In genomic region chr21:35438643-35439404, GRCh38 we compare ENCODE assay signal across 12 cellular contexts.
A peak's percentile ranks its signal among the peaks of the same experiment; 100 is the strongest.
DNase-seq lines count a peak whose midpoint lies in the region; ATAC-seq, FAIRE-seq and TF ChIP-seq lines count a peak whose summit lies in the region.
"Had no signal": no experiment of that assay in that cellular context is flagged by ENCODE, and none has a peak within 500 bp of the region (broad histone marks: within the 10 kb centered on the region; RNA-seq: fewer than 3 reads in every experiment).

No MANE protein-coding gene starts in this region.

- H3K9me3 ChIP-seq in pancreas: no peaks in the 10 kb centered on the region
- H3K9me3 ChIP-seq: adrenal gland had no signal

- H3K36me3 ChIP-seq in pancreas: no peaks in the 10 kb centered on the region
- H3K36me3 ChIP-seq: adrenal gland had no signal

- no peak overlapping the region for H3K4me3 Mint-ChIP-seq in activated CD4-positive, alpha-beta memory T cell treated with anti-CD3 and anti-CD28 coated beads for 36 hours
- H3K4me3 Mint-ChIP-seq in activated CD4-positive, alpha-beta memory T cell treated with anti-CD3 and anti-CD28 coated beads, Interleukin-2, amount 10 ng/mL, durations not matched to agents 7 days and 5 days: no peak overlapping the region
- no peak overlapping the region for H3K4me3 Mint-ChIP-seq in activated T-helper 17 cell treated with anti-CD3 and anti-CD28 coated beads, Interleukin-2, amount 50 U/mL, for 72 hours
- no peak overlapping the region for H3K4me3 Mint-ChIP-seq in chondrocyte (ENCODE audit: unreplicated experiment)

- H3K4me1 Mint-ChIP-seq in activated CD4-positive, alpha-beta memory T cell treated with anti-CD3 and anti-CD28 coated beads for 36 hours (ENCODE audit: low read depth): peaks cover 10% of the 10 kb centered on the region
- peaks cover 10% of the 10 kb centered on the region for H3K4me1 Mint-ChIP-seq in activated CD4-positive, alpha-beta memory T cell treated with anti-CD3 and anti-CD28 coated beads, Interleukin-2, amount 10 ng/mL, durations not matched to agents 7 days and 5 days
- no peaks in the 10 kb centered on the region for H3K4me1 Mint-ChIP-seq in activated T-helper 17 cell treated with anti-CD3 and anti-CD28 coated beads, Interleukin-2, amount 50 U/mL, for 72 hours
- peaks cover 7% of the 10 kb centered on the region for H3K4me1 Mint-ChIP-seq in chondrocyte (ENCODE audit: low read depth)

- TF ChIP-seq CTCF in pancreas (IDR thresholded peaks at IDR 0.05) (no peak), chondrocyte (IDR thresholded peaks at IDR 0.05) (no peak)

- FAIRE-seq in pancreas (lab: Jason Lieb, UNC): no peak

- H3K4me1 ChIP-seq in pancreas: peaks cover 5 to 12% (median 6%) of the 10 kb centered on the region in 3 donors
- H3K4me1 ChIP-seq: adrenal gland had no signal

- intact Hi-C loops in activated CD4-positive, alpha-beta memory T cell treated with anti-CD3 and anti-CD28 coated beads for 36 hours (cut with micrococcal nuclease): no loop called here
- intact Hi-C loops in pancreas (cut with DNase I): no loop called here

- peak; percentile 84 for ATAC-seq in HG03565 (IDR thresholded peaks at IDR 0.05; ENCODE audit: unreplicated experiment)
- peak; percentile 88 for ATAC-seq in activated T-helper 17 cell treated with anti-CD3 and anti-CD28 coated beads, Interleukin-2, amount 50 U/mL, for 72 hours (replicated peaks)
- peak; percentile 63 to 88 (median 80) for ATAC-seq in pancreas
- ATAC-seq in GM21390 (IDR thresholded peaks at IDR 0.05; ENCODE audit: unreplicated experiment): no peak
- ATAC-seq: HCT116 had no signal

- no peak overlapping the region for H3K27ac Mint-ChIP-seq in activated CD4-positive, alpha-beta memory T cell treated with anti-CD3 and anti-CD28 coated beads for 36 hours
- H3K27ac Mint-ChIP-seq in activated CD4-positive, alpha-beta memory T cell treated with anti-CD3 and anti-CD28 coated beads, Interleukin-2, amount 10 ng/mL, durations not matched to agents 7 days and 5 days: no peak overlapping the region
- H3K27ac Mint-ChIP-seq in activated T-helper 17 cell treated with anti-CD3 and anti-CD28 coated beads, Interleukin-2, amount 50 U/mL, for 72 hours: no peak overlapping the region
- H3K27ac Mint-ChIP-seq in chondrocyte (ENCODE audit: unreplicated experiment): no peak overlapping the region

- H3K4me3 ChIP-seq in pancreas: no peak overlapping the region
- H3K4me3 ChIP-seq: adrenal gland had no signal

- H3K27me3 Mint-ChIP-seq in activated CD4-positive, alpha-beta memory T cell treated with anti-CD3 and anti-CD28 coated beads for 36 hours: peaks cover 29% of the 10 kb centered on the region
- peaks cover 39% of the 10 kb centered on the region for H3K27me3 Mint-ChIP-seq in activated CD4-positive, alpha-beta memory T cell treated with anti-CD3 and anti-CD28 coated beads, Interleukin-2, amount 10 ng/mL, durations not matched to agents 7 days and 5 days
- H3K27me3 Mint-ChIP-seq in activated T-helper 17 cell treated with anti-CD3 and anti-CD28 coated beads, Interleukin-2, amount 50 U/mL, for 72 hours: peaks cover 31% of the 10 kb centered on the region
- no peaks in the 10 kb centered on the region for H3K27me3 Mint-ChIP-seq in chondrocyte (ENCODE audit: low read depth)

- DNase-seq in activated CD4-positive, alpha-beta memory T cell treated with anti-CD3 and anti-CD28 coated beads for 36 hours: peak; percentile 21
- no peak for DNase-seq in activated CD4-positive, alpha-beta memory T cell treated with anti-CD3 and anti-CD28 coated beads, Interleukin-2, amount 10 ng/mL, durations not matched to agents 7 days and 5 days
- DNase-seq in pancreas: peak in 2 of 6 donors; percentile 9 to 14
- no peak for DNase-seq in SW 1271 (lab: John Stamatoyannopoulos, UW)
- DNase-seq in chondrocyte (ENCODE audit: low spot score): no peak
- DNase-seq: adrenal gland, left cardiac atrium had no signal

- peaks cover 13% of the 10 kb centered on the region for H3K9me3 Mint-ChIP-seq in activated CD4-positive, alpha-beta memory T cell treated with anti-CD3 and anti-CD28 coated beads for 36 hours
- H3K9me3 Mint-ChIP-seq in activated CD4-positive, alpha-beta memory T cell treated with anti-CD3 and anti-CD28 coated beads, Interleukin-2, amount 10 ng/mL, durations not matched to agents 7 days and 5 days: peaks cover 7% of the 10 kb centered on the region
- H3K9me3 Mint-ChIP-seq in activated T-helper 17 cell treated with anti-CD3 and anti-CD28 coated beads, Interleukin-2, amount 50 U/mL, for 72 hours: peaks cover under 1% of the 10 kb centered on the region
- H3K9me3 Mint-ChIP-seq in chondrocyte (ENCODE audit: low read depth): peaks cover 13% of the 10 kb centered on the region

- 10 to 13% methylated on average over 6 of the region's 6 CpGs for WGBS in pancreas, 2 donors

- H3K27me3 ChIP-seq in pancreas: peaks cover 0 to 6% (median 0%) of the 10 kb centered on the region in 4 donors
- H3K27me3 ChIP-seq: adrenal gland had no signal

- POLR2A ChIA-PET in activated CD4-positive, alpha-beta memory T cell treated with anti-CD3 and anti-CD28 coated beads for 36 hours (lab: Charles Lee): no interaction called here
- POLR2A ChIA-PET in activated CD4-positive, alpha-beta memory T cell treated with anti-CD3 and anti-CD28 coated beads, Interleukin-2, amount 10 ng/mL, durations not matched to agents 7 days and 5 days (lab: Charles Lee): no interaction called here

- no peak overlapping the region for H3K27ac ChIP-seq in pancreas
- H3K27ac ChIP-seq: adrenal gland, C4-2B had no signal

- peaks cover 4% of the 10 kb centered on the region for H3K36me3 Mint-ChIP-seq in activated CD4-positive, alpha-beta memory T cell treated with anti-CD3 and anti-CD28 coated beads for 36 hours
- no peaks in the 10 kb centered on the region for H3K36me3 Mint-ChIP-seq in activated CD4-positive, alpha-beta memory T cell treated with anti-CD3 and anti-CD28 coated beads, Interleukin-2, amount 10 ng/mL, durations not matched to agents 7 days and 5 days (ENCODE audit: low read depth)
- H3K36me3 Mint-ChIP-seq in activated T-helper 17 cell treated with anti-CD3 and anti-CD28 coated beads, Interleukin-2, amount 50 U/mL, for 72 hours (ENCODE audit: low read depth): no peaks in the 10 kb centered on the region
- peaks cover 3% of the 10 kb centered on the region for H3K36me3 Mint-ChIP-seq in chondrocyte (ENCODE audit: low read depth)

- CTCF ChIA-PET in activated CD4-positive, alpha-beta memory T cell treated with anti-CD3 and anti-CD28 coated beads for 36 hours (lab: Charles Lee): interaction anchor here (1.2 to 1.7 kb wide), 5 partner anchors 11 to 693 kb away, joined by 3 to 6 read pairs (median 3); no protein-coding TSS in a partner anchor
- CTCF ChIA-PET in activated CD4-positive, alpha-beta memory T cell treated with anti-CD3 and anti-CD28 coated beads, Interleukin-2, amount 10 ng/mL, durations not matched to agents 7 days and 5 days (lab: Charles Lee): interaction anchor here (0.6 to 1.5 kb wide), 2 partner anchors 178 to 1785 kb away, joined by 3 read pairs; no protein-coding TSS in a partner anchor
